ENCODE assay signal across 8 cellular contexts in the genomic region with DNA sequence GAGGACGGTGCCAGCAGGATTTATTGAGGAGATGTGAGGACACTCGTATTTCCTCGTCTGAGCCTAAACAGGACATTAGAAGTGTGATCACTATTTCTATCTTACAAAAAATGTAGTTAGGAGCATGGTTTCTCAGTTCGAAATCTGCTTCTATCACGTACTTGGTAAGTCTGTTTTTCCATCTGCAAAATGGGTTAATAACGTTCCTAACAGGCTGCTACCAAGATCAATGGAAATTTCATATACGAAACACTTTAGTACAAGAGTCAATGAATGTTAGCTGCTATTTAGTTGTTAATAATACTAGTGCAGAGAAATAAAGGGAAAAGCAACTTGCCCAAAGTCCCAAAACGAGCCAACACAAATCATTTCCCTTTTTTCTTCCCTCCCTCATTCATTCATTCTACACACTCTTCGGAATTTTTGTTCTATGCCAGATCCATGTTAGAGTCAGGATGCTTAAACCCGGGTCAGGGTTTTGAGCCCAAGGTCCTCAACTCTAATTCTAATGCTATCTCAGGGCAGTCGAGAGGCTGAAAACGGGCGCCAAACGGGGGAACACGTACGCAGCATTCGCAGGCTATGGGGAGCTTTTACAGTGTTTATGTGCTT. TPM values are rescaled to one million over a fixed set of nuclear protein-coding genes. Genes with fewer than 3 reads are reported as not detected.
DNase-seq lines count a peak whose midpoint lies in the region; ATAC-seq, FAIRE-seq and TF ChIP-seq lines count a peak whose summit lies in the region.

No MANE protein-coding gene starts in this region.

- 15 to 16% methylated on average over 17 of the region's 17 CpGs for WGBS in thyroid gland, 2 donors

- H3K4me3 Mint-ChIP-seq in astrocyte (ENCODE audit: unreplicated experiment): no peak overlapping the region

- H3K79me2 ChIP-seq in astrocyte (ENCODE audit: insufficient read depth, low read length): peaks cover 86% of the 10 kb centered on the region

- H4K20me1 ChIP-seq in astrocyte (ENCODE audit: insufficient read depth, low read length): peaks cover 35% of the 10 kb centered on the region

- no peaks in the 10 kb centered on the region for H3K9me3 Mint-ChIP-seq in astrocyte (ENCODE audit: unreplicated experiment)

- peak overlapping the region; percentile 79 for H2AFZ ChIP-seq in astrocyte (ENCODE audit: low read depth, low read length)

- peak overlapping the region; percentile 86 for H3K4me2 ChIP-seq in astrocyte (ENCODE audit: low read length)

- no peak for FAIRE-seq in astrocyte (lab: Jason Lieb, UNC)

- peak overlapping the region; percentile 95 for H3K9ac ChIP-seq in astrocyte (ENCODE audit: low read length)

- H3K27me3 Mint-ChIP-seq in astrocyte (ENCODE audit: low read depth, unreplicated experiment): no peaks in the 10 kb centered on the region

- TF ChIP-seq CTCF in astrocyte (IDR thresholded peaks at IDR 0.05; ENCODE audit: insufficient read depth, low read depth, low read length) (no peak), thyroid gland (IDR thresholded peaks at IDR 0.05) (no peak)

- H3K4me1 Mint-ChIP-seq in astrocyte (ENCODE audit: low read depth, unreplicated experiment): peaks cover 18% of the 10 kb centered on the region

- H3K4me1 ChIP-seq in astrocyte (ENCODE audit: insufficient read depth, low read length): peaks cover 22% of the 10 kb centered on the region
- peaks cover 10 to 25% of the 10 kb centered on the region in 2 donors for H3K4me1 ChIP-seq in thyroid gland

- H3K27me3 ChIP-seq in astrocyte (ENCODE audit: insufficient read depth, low read length): no peaks in the 10 kb centered on the region
- no peaks in the 10 kb centered on the region for H3K27me3 ChIP-seq in thyroid gland

- intact Hi-C loops in thyroid gland (cut with DNase I): loop anchor here (10.0 kb wide), 1 partner anchor 129 kb away; no protein-coding TSS in a partner anchor

- H3K27ac Mint-ChIP-seq in astrocyte (ENCODE audit: unreplicated experiment): no peak overlapping the region

- no peaks in the 10 kb centered on the region for H3K9me3 ChIP-seq in astrocyte (ENCODE audit: insufficient read depth, low read depth, low read length)
- no peaks in the 10 kb centered on the region for H3K9me3 ChIP-seq in thyroid gland

- ATAC-seq in HG02943 (IDR thresholded peaks at IDR 0.05; ENCODE audit: low read depth, unreplicated experiment): peak; percentile 2
- ATAC-seq in HG03342 (IDR thresholded peaks at IDR 0.05; ENCODE audit: unreplicated experiment): no peak
- ATAC-seq in HG03039 (IDR thresholded peaks at IDR 0.05; ENCODE audit: unreplicated experiment): no peak

- no peak for TF ChIP-seq POLR2A in thyroid gland (IDR thresholded peaks at IDR 0.05)

- H3K27ac ChIP-seq in astrocyte (ENCODE audit: low read depth, low read length) (peak overlapping the region; percentile 79), thyroid gland (peak overlapping the region in 2 of 3 donors; percentile 84)

- H3K36me3 ChIP-seq in astrocyte (ENCODE audit: insufficient read depth, low read length) (peaks cover 17% of the 10 kb centered on the region), thyroid gland (peaks cover 21 to 22% of the 10 kb centered on the region in 2 donors)

- DNase-seq in astrocyte (ENCODE audit: low read depth) (no peak), left kidney (ENCODE audit: low read depth, low spot score) (peak; percentile 5), thyroid gland (no peak), AG08395 (ENCODE audit: low spot score) (no peak), mucosa of gallbladder (ENCODE audit: low spot score) (no peak)

- H3K4me3 ChIP-seq in astrocyte (ENCODE audit: insufficient read depth, low read depth, low read length): peak overlapping the region; percentile 96
- H3K4me3 ChIP-seq in thyroid gland (replicated peaks in 1 of 3): peak overlapping the region; percentile 36 to 99 (median 88)

- H3K36me3 Mint-ChIP-seq in astrocyte (ENCODE audit: low read depth, unreplicated experiment): peaks cover 11% of the 10 kb centered on the region

RNA-seq across cellular contexts. Expression of gene SNRNP40, which starts 0.6 kb away (rescaled TPM):
- total RNA-seq in astrocyte: 41.0 and 42.0 TPM in 2 replicates
- 10 to 100 TPM; 39.2 to 63.3 (median 58.7) TPM for total RNA-seq in thyroid gland
- 28.4 TPM for total RNA-seq in mucosa of gallbladder

RNA-seq across cellular contexts. Expression of gene ZCCHC17, which starts 0.9 kb away (rescaled TPM):
- total RNA-seq in astrocyte: 43.4 and 51.3 TPM in 2 replicates
- total RNA-seq in thyroid gland: 10 to 100 TPM; 20.0 to 29.8 (median 23.9) TPM
- 19.7 TPM for total RNA-seq in mucosa of gallbladder

RNA-seq across cellular contexts. Expression of gene NKAIN1, which starts 56.3 kb away (rescaled TPM):
- total RNA-seq in astrocyte: 5.6 and 6.8 TPM in 2 replicates
- total RNA-seq in thyroid gland: not detected
- 0.14 TPM for total RNA-seq in mucosa of gallbladder
